In the genomic region with DNA sequence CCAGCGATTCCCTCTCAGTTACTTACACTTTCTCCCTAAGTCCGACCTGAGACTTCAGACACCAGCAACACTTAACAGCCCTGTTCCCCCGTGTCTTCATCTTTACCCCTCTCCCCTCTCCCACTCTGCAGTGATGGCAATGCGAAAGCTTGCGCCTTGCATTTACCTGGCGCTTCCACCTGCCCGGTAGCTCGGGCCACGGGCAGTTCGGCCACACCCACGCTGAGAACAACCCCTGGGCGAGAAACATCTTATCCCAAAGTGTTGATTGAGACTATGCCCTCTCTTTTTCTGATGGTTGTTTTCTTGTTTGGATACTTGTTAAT, we compare ENCODE assay signal across 1 cellular context.
TF ChIP-seq lines count a peak whose summit lies in the region.

No MANE protein-coding gene starts in this region.

TF ChIP-seq in HepG2, 621 proteins besides CTCF, POLR2A, EP300 and RAD21:
- peak; percentile 53; the same call in 1 of the 2 replicates for TF ChIP-seq FOXC1 (CRISPR knock-in tag; IDR thresholded peaks at IDR 0.05; ENCODE audit: borderline replicate concordance)
- peak; percentile 3 for TF ChIP-seq SRSF1 (optimal IDR thresholded peaks at IDR 0.05; ENCODE audit: low read depth, low read length)
- TF ChIP-seq ZNF414 (CRISPR knock-in tag; IDR thresholded peaks at IDR 0.05), result 0 out of 2 replicates have a peak, but pooled peaks have one; percentile 24
- TF ChIP-seq ZNF720 (CRISPR knock-in tag; IDR thresholded peaks at IDR 0.05), result no peak
- TF ChIP-seq, protein P1, sequence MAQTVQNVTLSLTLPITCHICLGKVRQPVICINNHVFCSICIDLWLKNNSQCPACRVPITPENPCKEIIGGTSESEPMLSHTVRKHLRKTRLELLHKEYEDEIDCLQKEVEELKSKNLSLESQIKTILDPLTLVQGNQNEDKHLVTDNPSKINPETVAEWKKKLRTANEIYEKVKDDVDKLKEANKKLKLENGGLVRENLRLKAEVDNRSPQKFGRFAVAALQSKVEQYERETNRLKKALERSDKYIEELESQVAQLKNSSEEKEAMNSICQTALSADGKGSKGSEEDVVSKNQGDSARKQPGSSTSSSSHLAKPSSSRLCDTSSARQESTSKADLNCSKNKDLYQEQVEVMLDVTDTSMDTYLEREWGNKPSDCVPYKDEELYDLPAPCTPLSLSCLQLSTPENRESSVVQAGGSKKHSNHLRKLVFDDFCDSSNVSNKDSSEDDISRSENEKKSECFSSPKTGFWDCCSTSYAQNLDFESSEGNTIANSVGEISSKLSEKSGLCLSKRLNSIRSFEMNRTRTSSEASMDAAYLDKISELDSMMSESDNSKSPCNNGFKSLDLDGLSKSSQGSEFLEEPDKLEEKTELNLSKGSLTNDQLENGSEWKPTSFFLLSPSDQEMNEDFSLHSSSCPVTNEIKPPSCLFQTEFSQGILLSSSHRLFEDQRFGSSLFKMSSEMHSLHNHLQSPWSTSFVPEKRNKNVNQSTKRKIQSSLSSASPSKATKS (CRISPR knock-in tag; IDR thresholded peaks at IDR 0.05), result 0 out of 2 replicates have a peak, but pooled peaks have one; percentile 12
- TF ChIP-seq, protein P2, sequence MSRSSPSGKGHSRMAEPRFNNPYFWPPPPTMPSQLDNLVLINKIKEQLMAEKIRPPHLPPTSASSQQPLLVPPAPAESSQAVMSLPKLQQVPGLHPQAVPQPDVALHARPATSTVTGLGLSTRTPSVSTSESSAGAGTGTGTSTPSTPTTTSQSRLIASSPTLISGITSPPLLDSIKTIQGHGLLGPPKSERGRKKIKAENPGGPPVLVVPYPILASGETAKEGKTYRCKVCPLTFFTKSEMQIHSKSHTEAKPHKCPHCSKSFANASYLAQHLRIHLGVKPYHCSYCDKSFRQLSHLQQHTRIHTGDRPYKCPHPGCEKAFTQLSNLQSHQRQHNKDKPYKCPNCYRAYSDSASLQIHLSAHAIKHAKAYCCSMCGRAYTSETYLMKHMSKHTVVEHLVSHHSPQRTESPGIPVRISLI (CRISPR knock-in tag; IDR thresholded peaks at IDR 0.05; ENCODE audit: borderline replicate concordance), result no peak
- peak; percentile 93 for TF ChIP-seq ZEB1 (IDR thresholded peaks at IDR 0.05; ENCODE audit: insufficient replicate concordance, low read depth)
- no peak for TF ChIP-seq RAD51 (IDR thresholded peaks at IDR 0.05; ENCODE audit: borderline replicate concordance)
- TF ChIP-seq, protein P3, sequence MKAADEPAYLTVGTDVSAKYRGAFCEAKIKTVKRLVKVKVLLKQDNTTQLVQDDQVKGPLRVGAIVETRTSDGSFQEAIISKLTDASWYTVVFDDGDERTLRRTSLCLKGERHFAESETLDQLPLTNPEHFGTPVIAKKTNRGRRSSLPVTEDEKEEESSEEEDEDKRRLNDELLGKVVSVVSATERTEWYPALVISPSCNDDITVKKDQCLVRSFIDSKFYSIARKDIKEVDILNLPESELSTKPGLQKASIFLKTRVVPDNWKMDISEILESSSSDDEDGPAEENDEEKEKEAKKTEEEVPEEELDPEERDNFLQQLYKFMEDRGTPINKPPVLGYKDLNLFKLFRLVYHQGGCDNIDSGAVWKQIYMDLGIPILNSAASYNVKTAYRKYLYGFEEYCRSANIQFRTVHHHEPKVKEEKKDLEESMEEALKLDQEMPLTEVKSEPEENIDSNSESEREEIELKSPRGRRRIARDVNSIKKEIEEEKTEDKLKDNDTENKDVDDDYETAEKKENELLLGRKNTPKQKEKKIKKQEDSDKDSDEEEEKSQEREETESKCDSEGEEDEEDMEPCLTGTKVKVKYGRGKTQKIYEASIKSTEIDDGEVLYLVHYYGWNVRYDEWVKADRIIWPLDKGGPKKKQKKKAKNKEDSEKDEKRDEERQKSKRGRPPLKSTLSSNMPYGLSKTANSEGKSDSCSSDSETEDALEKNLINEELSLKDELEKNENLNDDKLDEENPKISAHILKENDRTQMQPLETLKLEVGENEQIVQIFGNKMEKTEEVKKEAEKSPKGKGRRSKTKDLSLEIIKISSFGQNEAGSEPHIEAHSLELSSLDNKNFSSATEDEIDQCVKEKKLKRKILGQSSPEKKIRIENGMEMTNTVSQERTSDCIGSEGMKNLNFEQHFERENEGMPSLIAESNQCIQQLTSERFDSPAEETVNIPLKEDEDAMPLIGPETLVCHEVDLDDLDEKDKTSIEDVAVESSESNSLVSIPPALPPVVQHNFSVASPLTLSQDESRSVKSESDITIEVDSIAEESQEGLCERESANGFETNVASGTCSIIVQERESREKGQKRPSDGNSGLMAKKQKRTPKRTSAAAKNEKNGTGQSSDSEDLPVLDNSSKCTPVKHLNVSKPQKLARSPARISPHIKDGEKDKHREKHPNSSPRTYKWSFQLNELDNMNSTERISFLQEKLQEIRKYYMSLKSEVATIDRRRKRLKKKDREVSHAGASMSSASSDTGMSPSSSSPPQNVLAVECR (CRISPR knock-in tag; IDR thresholded peaks at IDR 0.05; ENCODE audit: borderline replicate concordance), result no peak
- 0 out of 2 replicates have a peak, but pooled peaks have one; percentile 6 for TF ChIP-seq ZNF34 (CRISPR knock-in tag; IDR thresholded peaks at IDR 0.05; ENCODE audit: borderline replicate concordance)
- no peak for TF ChIP-seq CBX2 (IDR thresholded peaks at IDR 0.05; ENCODE audit: low read depth, low read length)
- TF ChIP-seq CBX2 (CRISPR knock-in tag; IDR thresholded peaks at IDR 0.05; ENCODE audit: low read depth), result no peak
